1 cellular context compared by ENCODE assay signal in the genomic region with DNA sequence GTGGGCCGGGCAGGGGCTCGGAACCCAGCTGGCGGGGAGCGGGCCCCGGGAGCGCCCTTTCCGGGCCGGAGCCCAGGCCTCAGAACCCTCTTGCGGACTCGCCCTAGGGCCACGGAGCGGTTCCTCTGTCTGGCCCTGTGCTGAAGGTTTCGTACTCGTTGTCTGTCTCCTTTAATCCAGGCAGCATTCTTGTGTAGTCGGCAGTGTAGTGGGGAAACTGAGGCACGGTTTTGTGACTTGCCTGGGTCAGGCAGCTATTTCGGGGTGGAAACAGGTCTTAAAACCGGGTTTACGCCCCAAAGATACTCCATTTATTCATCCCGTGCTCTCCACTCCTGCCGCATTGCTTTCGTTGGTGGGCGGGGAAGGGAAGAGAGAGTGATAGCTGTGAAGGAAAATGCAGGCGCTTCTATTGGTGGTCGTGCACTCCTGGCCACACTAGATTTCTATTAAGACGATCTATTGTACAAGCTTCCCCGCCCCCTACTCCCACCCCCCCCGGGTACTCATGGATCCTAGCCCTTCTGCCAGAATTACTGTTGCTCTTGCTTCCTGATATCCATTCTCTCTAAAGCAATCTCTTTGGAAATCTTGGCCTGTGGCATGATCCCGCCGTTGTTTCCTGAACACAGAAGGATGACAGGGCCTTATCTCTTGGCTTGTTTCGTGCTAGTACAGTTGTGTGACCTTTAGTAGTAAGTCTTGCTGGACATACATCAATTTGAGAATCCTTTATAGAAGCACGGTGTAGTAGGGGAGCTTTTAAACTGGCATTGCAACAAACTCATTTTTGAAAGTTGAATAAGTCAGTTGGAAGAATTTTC.
TF ChIP-seq lines count a peak whose summit lies in the region.

No MANE protein-coding gene starts in this region.

TF ChIP-seq in HepG2, 621 proteins besides CTCF, POLR2A, EP300 and RAD21 (continued from another document and continues in another):
- TF ChIP-seq ZC3H4 (CRISPR knock-in tag; IDR thresholded peaks at IDR 0.05; ENCODE audit: borderline replicate concordance): 0 out of 2 replicates have a peak, but pooled peaks have one; percentile 7
- no peak for TF ChIP-seq KDM3A (CRISPR knock-in tag; IDR thresholded peaks at IDR 0.05; ENCODE audit: low read depth)
- TF ChIP-seq, protein P1, sequence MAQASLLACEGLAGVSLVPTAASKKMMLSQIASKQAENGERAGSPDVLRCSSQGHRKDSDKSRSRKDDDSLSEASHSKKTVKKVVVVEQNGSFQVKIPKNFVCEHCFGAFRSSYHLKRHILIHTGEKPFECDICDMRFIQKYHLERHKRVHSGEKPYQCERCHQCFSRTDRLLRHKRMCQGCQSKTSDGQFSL (CRISPR knock-in tag; IDR thresholded peaks at IDR 0.05): no peak; the same call in 1 of the 2 replicates
- no peak; the same call in 1 of the 2 replicates for TF ChIP-seq ZMYM4 (CRISPR knock-in tag; IDR thresholded peaks at IDR 0.05)
- TF ChIP-seq ZFP41 (CRISPR knock-in tag; IDR thresholded peaks at IDR 0.05; ENCODE audit: borderline replicate concordance): no peak
- TF ChIP-seq, protein P2, sequence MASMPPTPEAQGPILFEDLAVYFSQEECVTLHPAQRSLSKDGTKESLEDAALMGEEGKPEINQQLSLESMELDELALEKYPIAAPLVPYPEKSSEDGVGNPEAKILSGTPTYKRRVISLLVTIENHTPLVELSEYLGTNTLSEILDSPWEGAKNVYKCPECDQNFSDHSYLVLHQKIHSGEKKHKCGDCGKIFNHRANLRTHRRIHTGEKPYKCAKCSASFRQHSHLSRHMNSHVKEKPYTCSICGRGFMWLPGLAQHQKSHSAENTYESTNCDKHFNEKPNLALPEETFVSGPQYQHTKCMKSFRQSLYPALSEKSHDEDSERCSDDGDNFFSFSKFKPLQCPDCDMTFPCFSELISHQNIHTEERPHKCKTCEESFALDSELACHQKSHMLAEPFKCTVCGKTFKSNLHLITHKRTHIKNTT (CRISPR knock-in tag; IDR thresholded peaks at IDR 0.05): no peak
- no peak for TF ChIP-seq ZIK1 (CRISPR knock-in tag; IDR thresholded peaks at IDR 0.05; ENCODE audit: borderline replicate concordance, low read depth)
- 0 out of 2 replicates have a peak, but pooled peaks have one; percentile 64 for TF ChIP-seq ZNF451 (CRISPR knock-in tag; IDR thresholded peaks at IDR 0.05)
- no peak; the same call in 1 of the 2 replicates for TF ChIP-seq HDAC1 (CRISPR knock-in tag; IDR thresholded peaks at IDR 0.05)
- no peak for TF ChIP-seq ZNF891 (CRISPR knock-in tag; IDR thresholded peaks at IDR 0.05)
- TF ChIP-seq, protein P3, sequence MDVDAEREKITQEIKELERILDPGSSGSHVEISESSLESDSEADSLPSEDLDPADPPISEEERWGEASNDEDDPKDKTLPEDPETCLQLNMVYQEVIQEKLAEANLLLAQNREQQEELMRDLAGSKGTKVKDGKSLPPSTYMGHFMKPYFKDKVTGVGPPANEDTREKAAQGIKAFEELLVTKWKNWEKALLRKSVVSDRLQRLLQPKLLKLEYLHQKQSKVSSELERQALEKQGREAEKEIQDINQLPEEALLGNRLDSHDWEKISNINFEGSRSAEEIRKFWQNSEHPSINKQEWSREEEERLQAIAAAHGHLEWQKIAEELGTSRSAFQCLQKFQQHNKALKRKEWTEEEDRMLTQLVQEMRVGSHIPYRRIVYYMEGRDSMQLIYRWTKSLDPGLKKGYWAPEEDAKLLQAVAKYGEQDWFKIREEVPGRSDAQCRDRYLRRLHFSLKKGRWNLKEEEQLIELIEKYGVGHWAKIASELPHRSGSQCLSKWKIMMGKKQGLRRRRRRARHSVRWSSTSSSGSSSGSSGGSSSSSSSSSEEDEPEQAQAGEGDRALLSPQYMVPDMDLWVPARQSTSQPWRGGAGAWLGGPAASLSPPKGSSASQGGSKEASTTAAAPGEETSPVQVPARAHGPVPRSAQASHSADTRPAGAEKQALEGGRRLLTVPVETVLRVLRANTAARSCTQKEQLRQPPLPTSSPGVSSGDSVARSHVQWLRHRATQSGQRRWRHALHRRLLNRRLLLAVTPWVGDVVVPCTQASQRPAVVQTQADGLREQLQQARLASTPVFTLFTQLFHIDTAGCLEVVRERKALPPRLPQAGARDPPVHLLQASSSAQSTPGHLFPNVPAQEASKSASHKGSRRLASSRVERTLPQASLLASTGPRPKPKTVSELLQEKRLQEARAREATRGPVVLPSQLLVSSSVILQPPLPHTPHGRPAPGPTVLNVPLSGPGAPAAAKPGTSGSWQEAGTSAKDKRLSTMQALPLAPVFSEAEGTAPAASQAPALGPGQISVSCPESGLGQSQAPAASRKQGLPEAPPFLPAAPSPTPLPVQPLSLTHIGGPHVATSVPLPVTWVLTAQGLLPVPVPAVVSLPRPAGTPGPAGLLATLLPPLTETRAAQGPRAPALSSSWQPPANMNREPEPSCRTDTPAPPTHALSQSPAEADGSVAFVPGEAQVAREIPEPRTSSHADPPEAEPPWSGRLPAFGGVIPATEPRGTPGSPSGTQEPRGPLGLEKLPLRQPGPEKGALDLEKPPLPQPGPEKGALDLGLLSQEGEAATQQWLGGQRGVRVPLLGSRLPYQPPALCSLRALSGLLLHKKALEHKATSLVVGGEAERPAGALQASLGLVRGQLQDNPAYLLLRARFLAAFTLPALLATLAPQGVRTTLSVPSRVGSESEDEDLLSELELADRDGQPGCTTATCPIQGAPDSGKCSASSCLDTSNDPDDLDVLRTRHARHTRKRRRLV (CRISPR knock-in tag; IDR thresholded peaks at IDR 0.05): peak; percentile 66; the same call in 1 of the 2 replicates
- TF ChIP-seq, protein P4, sequence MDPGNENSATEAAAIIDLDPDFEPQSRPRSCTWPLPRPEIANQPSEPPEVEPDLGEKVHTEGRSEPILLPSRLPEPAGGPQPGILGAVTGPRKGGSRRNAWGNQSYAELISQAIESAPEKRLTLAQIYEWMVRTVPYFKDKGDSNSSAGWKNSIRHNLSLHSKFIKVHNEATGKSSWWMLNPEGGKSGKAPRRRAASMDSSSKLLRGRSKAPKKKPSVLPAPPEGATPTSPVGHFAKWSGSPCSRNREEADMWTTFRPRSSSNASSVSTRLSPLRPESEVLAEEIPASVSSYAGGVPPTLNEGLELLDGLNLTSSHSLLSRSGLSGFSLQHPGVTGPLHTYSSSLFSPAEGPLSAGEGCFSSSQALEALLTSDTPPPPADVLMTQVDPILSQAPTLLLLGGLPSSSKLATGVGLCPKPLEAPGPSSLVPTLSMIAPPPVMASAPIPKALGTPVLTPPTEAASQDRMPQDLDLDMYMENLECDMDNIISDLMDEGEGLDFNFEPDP (CRISPR knock-in tag; conservative IDR thresholded peaks at IDR 0.05): no peak
- no peak for TF ChIP-seq ZNF577 (CRISPR knock-in tag; IDR thresholded peaks at IDR 0.05; ENCODE audit: borderline replicate concordance, low read depth)
- no peak for TF ChIP-seq FOXP1 (IDR thresholded peaks at IDR 0.05)
- no peak for TF ChIP-seq FOXP1 (CRISPR knock-in tag; IDR thresholded peaks at IDR 0.05)
- TF ChIP-seq SMAD1 (CRISPR knock-in tag; IDR thresholded peaks at IDR 0.05; ENCODE audit: borderline replicate concordance, low read depth): no peak
- TF ChIP-seq, protein P5, sequence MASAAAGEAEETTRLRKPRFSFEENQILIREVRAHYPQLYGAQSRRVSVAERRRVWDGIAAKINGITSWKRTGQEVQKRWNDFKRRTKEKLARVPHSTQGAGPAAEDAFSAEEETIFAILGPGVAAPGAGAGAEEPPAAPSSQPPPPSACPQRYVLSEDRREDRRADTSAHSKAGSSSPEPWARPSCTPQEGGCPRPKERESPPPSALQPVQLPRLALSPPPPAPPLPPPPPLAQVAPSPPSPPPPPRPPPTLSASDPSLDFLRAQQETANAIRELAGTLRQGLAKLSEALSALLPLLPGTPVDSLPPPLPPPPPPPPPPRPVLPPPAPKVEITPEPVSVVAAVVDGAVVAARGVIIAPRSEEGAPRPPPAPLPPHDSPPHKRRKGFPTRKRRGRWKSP (CRISPR knock-in tag; IDR thresholded peaks at IDR 0.05): peak; percentile 21
- TF ChIP-seq, protein P6, sequence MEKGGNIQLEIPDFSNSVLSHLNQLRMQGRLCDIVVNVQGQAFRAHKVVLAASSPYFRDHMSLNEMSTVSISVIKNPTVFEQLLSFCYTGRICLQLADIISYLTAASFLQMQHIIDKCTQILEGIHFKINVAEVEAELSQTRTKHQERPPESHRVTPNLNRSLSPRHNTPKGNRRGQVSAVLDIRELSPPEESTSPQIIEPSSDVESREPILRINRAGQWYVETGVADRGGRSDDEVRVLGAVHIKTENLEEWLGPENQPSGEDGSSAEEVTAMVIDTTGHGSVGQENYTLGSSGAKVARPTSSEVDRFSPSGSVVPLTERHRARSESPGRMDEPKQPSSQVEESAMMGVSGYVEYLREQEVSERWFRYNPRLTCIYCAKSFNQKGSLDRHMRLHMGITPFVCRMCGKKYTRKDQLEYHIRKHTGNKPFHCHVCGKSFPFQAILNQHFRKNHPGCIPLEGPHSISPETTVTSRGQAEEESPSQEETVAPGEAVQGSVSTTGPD (CRISPR knock-in tag; IDR thresholded peaks at IDR 0.05): no peak
- TF ChIP-seq ZNF232 (CRISPR knock-in tag; IDR thresholded peaks at IDR 0.05; ENCODE audit: borderline replicate concordance): no peak
- TF ChIP-seq SNAPC2 (CRISPR knock-in tag; IDR thresholded peaks at IDR 0.05): no peak
- 0 out of 2 replicates have a peak, but pooled peaks have one; percentile 48 for TF ChIP-seq ZNF703 (CRISPR knock-in tag; IDR thresholded peaks at IDR 0.05; ENCODE audit: borderline replicate concordance)
- TF ChIP-seq ZNF775 (CRISPR knock-in tag; IDR thresholded peaks at IDR 0.05; ENCODE audit: borderline replicate concordance): 0 out of 2 replicates have a peak, but pooled peaks have one; percentile 6
- no peak for TF ChIP-seq ZNF530 (CRISPR knock-in tag; IDR thresholded peaks at IDR 0.05; ENCODE audit: low read depth)
- TF ChIP-seq ZNF850 (CRISPR knock-in tag; conservative IDR thresholded peaks at IDR 0.05): 0 out of 2 replicates have a peak, but pooled peaks have one; percentile 13
- TF ChIP-seq, protein P7, sequence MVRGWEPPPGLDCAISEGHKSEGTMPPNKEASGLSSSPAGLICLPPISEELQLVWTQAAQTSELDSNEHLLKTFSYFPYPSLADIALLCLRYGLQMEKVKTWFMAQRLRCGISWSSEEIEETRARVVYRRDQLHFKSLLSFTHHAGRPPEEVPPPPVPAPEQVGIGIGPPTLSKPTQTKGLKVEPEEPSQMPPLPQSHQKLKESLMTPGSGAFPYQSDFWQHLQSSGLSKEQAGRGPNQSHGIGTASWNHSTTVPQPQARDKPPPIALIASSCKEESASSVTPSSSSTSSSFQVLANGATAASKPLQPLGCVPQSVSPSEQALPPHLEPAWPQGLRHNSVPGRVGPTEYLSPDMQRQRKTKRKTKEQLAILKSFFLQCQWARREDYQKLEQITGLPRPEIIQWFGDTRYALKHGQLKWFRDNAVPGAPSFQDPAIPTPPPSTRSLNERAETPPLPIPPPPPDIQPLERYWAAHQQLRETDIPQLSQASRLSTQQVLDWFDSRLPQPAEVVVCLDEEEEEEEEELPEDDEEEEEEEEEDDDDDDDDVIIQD (CRISPR knock-in tag; IDR thresholded peaks at IDR 0.05; ENCODE audit: low read depth): no peak
- no peak for TF ChIP-seq NFKBIZ (CRISPR knock-in tag; IDR thresholded peaks at IDR 0.05)
- peak; percentile 19 for TF ChIP-seq TAF15 (IDR thresholded peaks at IDR 0.05; ENCODE audit: low read depth, low read length, poor library complexity, severe bottlenecking)
- no peak for TF ChIP-seq PHF20 (CRISPR knock-in tag; IDR thresholded peaks at IDR 0.05)
- no peak for TF ChIP-seq ZFP37 (CRISPR knock-in tag; IDR thresholded peaks at IDR 0.05; ENCODE audit: borderline replicate concordance)
- TF ChIP-seq, protein P8, sequence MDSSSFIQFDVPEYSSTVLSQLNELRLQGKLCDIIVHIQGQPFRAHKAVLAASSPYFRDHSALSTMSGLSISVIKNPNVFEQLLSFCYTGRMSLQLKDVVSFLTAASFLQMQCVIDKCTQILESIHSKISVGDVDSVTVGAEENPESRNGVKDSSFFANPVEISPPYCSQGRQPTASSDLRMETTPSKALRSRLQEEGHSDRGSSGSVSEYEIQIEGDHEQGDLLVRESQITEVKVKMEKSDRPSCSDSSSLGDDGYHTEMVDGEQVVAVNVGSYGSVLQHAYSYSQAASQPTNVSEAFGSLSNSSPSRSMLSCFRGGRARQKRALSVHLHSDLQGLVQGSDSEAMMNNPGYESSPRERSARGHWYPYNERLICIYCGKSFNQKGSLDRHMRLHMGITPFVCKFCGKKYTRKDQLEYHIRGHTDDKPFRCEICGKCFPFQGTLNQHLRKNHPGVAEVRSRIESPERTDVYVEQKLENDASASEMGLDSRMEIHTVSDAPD (CRISPR knock-in tag; IDR thresholded peaks at IDR 0.05): no peak
- TF ChIP-seq GABPB1 (CRISPR knock-in tag; IDR thresholded peaks at IDR 0.05): no peak
- TF ChIP-seq ZNF746 (CRISPR knock-in tag; IDR thresholded peaks at IDR 0.05): no peak
- TF ChIP-seq ZNF468 (CRISPR knock-in tag; IDR thresholded peaks at IDR 0.05): no peak
- TF ChIP-seq, protein P9, sequence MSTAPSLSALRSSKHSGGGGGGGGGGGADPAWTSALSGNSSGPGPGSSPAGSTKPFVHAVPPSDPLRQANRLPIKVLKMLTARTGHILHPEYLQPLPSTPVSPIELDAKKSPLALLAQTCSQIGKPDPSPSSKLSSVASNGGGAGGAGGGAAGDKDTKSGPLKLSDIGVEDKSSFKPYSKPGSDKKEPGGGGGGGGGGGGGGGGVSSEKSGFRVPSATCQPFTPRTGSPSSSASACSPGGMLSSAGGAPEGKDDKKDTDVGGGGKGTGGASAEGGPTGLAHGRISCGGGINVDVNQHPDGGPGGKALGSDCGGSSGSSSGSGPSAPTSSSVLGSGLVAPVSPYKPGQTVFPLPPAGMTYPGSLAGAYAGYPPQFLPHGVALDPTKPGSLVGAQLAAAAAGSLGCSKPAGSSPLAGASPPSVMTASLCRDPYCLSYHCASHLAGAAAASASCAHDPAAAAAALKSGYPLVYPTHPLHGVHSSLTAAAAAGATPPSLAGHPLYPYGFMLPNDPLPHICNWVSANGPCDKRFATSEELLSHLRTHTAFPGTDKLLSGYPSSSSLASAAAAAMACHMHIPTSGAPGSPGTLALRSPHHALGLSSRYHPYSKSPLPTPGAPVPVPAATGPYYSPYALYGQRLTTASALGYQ (CRISPR knock-in tag; IDR thresholded peaks at IDR 0.05): no peak
- TF ChIP-seq, protein P10, sequence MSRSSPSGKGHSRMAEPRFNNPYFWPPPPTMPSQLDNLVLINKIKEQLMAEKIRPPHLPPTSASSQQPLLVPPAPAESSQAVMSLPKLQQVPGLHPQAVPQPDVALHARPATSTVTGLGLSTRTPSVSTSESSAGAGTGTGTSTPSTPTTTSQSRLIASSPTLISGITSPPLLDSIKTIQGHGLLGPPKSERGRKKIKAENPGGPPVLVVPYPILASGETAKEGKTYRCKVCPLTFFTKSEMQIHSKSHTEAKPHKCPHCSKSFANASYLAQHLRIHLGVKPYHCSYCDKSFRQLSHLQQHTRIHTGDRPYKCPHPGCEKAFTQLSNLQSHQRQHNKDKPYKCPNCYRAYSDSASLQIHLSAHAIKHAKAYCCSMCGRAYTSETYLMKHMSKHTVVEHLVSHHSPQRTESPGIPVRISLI (CRISPR knock-in tag; IDR thresholded peaks at IDR 0.05; ENCODE audit: borderline replicate concordance): peak; percentile 7; the same call in 1 of the 2 replicates
- TF ChIP-seq ZMAT3 (CRISPR knock-in tag; conservative IDR thresholded peaks at IDR 0.05): no peak
- TF ChIP-seq, protein P11, sequence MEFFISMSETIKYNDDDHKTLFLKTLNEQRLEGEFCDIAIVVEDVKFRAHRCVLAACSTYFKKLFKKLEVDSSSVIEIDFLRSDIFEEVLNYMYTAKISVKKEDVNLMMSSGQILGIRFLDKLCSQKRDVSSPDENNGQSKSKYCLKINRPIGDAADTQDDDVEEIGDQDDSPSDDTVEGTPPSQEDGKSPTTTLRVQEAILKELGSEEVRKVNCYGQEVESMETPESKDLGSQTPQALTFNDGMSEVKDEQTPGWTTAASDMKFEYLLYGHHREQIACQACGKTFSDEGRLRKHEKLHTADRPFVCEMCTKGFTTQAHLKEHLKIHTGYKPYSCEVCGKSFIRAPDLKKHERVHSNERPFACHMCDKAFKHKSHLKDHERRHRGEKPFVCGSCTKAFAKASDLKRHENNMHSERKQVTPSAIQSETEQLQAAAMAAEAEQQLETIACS (CRISPR knock-in tag; IDR thresholded peaks at IDR 0.05): no peak
